ENCODE assay signal across 14 cellular contexts in the genomic region with DNA sequence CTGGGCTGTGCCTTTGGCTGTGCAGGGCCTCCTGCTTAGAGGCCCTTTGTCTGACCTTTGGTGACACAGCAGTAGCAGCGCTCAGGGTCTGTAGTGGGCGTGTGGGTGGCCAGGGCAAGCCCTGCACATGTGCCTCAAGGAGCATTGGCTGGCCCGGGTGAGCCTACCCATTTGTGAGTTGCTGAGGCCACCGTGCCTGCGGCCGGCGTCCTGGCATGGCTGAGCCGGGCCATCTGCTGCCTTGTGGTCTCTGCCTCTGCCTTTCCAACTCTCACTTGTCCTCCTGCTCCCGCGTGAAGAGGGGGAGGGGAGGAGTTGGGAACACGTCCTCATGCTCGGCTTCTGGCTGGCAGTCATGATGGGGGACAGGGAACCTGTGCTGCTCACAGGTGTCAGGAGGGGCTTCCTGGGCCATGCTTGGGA. TPM values are rescaled to one million over a fixed set of nuclear protein-coding genes. Genes with fewer than 3 reads are reported as not detected.
DNase-seq lines count a peak whose midpoint lies in the region; ATAC-seq and TF ChIP-seq lines count a peak whose summit lies in the region.
"Had no signal": no experiment of that assay in that cellular context is flagged by ENCODE, and none has a peak within 500 bp of the region (broad histone marks: within the 10 kb centered on the region; RNA-seq: fewer than 3 reads in every experiment).

No MANE protein-coding gene starts in this region.

- in situ Hi-C loops in ACHN (cut with HindIII; ENCODE audit: low pct_ligation_motif_present, low pct_unique_long_range_greater_than_20kb, low sequenced_read_pairs), result no loop called here

- H3K4me3 Mint-ChIP-seq in activated naive CD8-positive, alpha-beta T cell treated with anti-CD3 and anti-CD28 coated beads for 36 hours, result no peak overlapping the region
- peak overlapping the region in 9 of 10 donors; percentile 64 to 94 (median 87) for H3K4me3 Mint-ChIP-seq in naive thymus-derived CD8-positive, alpha-beta T cell

- peak overlapping the region; percentile 75 for H3K4me2 ChIP-seq in DOHH2 (ENCODE audit: low read length)

- peaks cover 59% of the 10 kb centered on the region for H3K4me1 Mint-ChIP-seq in activated naive CD8-positive, alpha-beta T cell treated with anti-CD3 and anti-CD28 coated beads for 36 hours
- H3K4me1 Mint-ChIP-seq in naive thymus-derived CD8-positive, alpha-beta T cell, result peaks cover 37 to 94% (median 75%) of the 10 kb centered on the region in 4 donors

- POLR2A ChIA-PET in naive thymus-derived CD8-positive, alpha-beta T cell (lab: Charles Lee), result interaction anchor here (0.6 to 15.8 kb wide), 5 partner anchors 9 to 28 kb away, joined by 3 to 449 read pairs (median 4); a partner anchor contains a TSS

- H3K9me3 ChIP-seq in DOHH2 (ENCODE audit: control insufficient read depth, insufficient read depth, low read length), result no peaks in the 10 kb centered on the region
- no peaks in the 10 kb centered on the region for H3K9me3 ChIP-seq in tibial artery
- H3K9me3 ChIP-seq: psoas muscle had no signal

- intact Hi-C loops in tibial artery (cut with DNase I; ENCODE audit: low total_unique reads), result no loop called here

- TF ChIP-seq CTCF in DOHH2 (IDR thresholded peaks at IDR 0.05; ENCODE audit: low read depth, low read length, poor library complexity, severe bottlenecking), result no peak
- TF ChIP-seq CTCF in tibial artery (IDR thresholded peaks at IDR 0.05), result no peak

- peaks cover 38% of the 10 kb centered on the region for H3K79me2 ChIP-seq in DOHH2 (ENCODE audit: control insufficient read depth, low read length)

- peaks cover 46% of the 10 kb centered on the region for H3K36me3 Mint-ChIP-seq in activated naive CD8-positive, alpha-beta T cell treated with anti-CD3 and anti-CD28 coated beads for 36 hours
- peaks cover 0 to 13% (median 5%) of the 10 kb centered on the region in 3 donors for H3K36me3 Mint-ChIP-seq in naive thymus-derived CD8-positive, alpha-beta T cell

- ATAC-seq in naive thymus-derived CD8-positive, alpha-beta T cell, result no peak
- ATAC-seq in HG02840 (IDR thresholded peaks at IDR 0.05; ENCODE audit: low FRiP score, unreplicated experiment) (no peak), GM21367 (IDR thresholded peaks at IDR 0.05; ENCODE audit: unreplicated experiment) (no peak)
- ATAC-seq: psoas muscle had no signal

- H3K9me2 ChIP-seq in DOHH2 (replicated peaks; ENCODE audit: control insufficient read depth, low read length), result no peaks in the 10 kb centered on the region

- peak overlapping the region; percentile 97 for H3K27ac ChIP-seq in DOHH2 (ENCODE audit: low read depth, low read length)
- no peak overlapping the region for H3K27ac ChIP-seq in tibial artery
- H3K27ac ChIP-seq: psoas muscle had no signal

- H3K27me3 ChIP-seq in DOHH2 (ENCODE audit: control insufficient read depth, low read length) (no peaks in the 10 kb centered on the region), tibial artery (no peaks in the 10 kb centered on the region)

- H3K4me1 ChIP-seq in DOHH2 (ENCODE audit: control insufficient read depth, low read length) (peaks cover 91% of the 10 kb centered on the region), tibial artery (no peaks in the 10 kb centered on the region)
- H3K4me1 ChIP-seq: psoas muscle had no signal

- H3K4me3 ChIP-seq in DOHH2 (ENCODE audit: low read length) (peak overlapping the region; percentile 73), tibial artery (no peak overlapping the region)
- H3K4me3 ChIP-seq: psoas muscle had no signal

- peaks cover 61% of the 10 kb centered on the region for H3F3A ChIP-seq in DOHH2 (ENCODE audit: control insufficient read depth, insufficient read depth)

- H4K20me1 ChIP-seq in DOHH2 (ENCODE audit: control insufficient read depth, insufficient read depth, low read depth, low read length), result no peaks in the 10 kb centered on the region

- H3K36me3 ChIP-seq in DOHH2 (ENCODE audit: control insufficient read depth, low read length) (peaks cover 78% of the 10 kb centered on the region), tibial artery (peaks cover 32 to 84% (median 51%) of the 10 kb centered on the region in 3 donors)

- H3K27ac Mint-ChIP-seq in activated naive CD8-positive, alpha-beta T cell treated with anti-CD3 and anti-CD28 coated beads for 36 hours, result peak overlapping the region; percentile 100
- H3K27ac Mint-ChIP-seq in naive thymus-derived CD8-positive, alpha-beta T cell, result peak overlapping the region; percentile 100

- H3K27me3 Mint-ChIP-seq in activated naive CD8-positive, alpha-beta T cell treated with anti-CD3 and anti-CD28 coated beads for 36 hours, result no peaks in the 10 kb centered on the region
- H3K27me3 Mint-ChIP-seq in naive thymus-derived CD8-positive, alpha-beta T cell, result no peaks in the 10 kb centered on the region

- DNase-seq in MV-4-11 (lab: John Stamatoyannopoulos, UW) (peak; percentile 63), tibial artery (no peak), ACHN (no peak)
- DNase-seq in activated naive CD8-positive, alpha-beta T cell treated with anti-CD3 and anti-CD28 coated beads for 36 hours, result no peak
- no peak for DNase-seq in naive thymus-derived CD8-positive, alpha-beta T cell
- DNase-seq: COR-L47; GOT3; KG1; OCI-M1; psoas muscle; stimulated activated CD4-positive, alpha-beta T cell treated with anti-CD3 and anti-CD28 coated beads, Interleukin-4, amount 100 ng/mL, for 24 hours had no signal

- H3K9me3 Mint-ChIP-seq in activated naive CD8-positive, alpha-beta T cell treated with anti-CD3 and anti-CD28 coated beads for 36 hours, result no peaks in the 10 kb centered on the region
- H3K9me3 Mint-ChIP-seq in naive thymus-derived CD8-positive, alpha-beta T cell, result peaks cover 0 to under 1% (median 0%) of the 10 kb centered on the region in 9 donors

RNA-seq across cellular contexts. Expression of a gene that starts 9.2 kb away (rescaled TPM):
- 10 to 100 TPM; 41.4 to 46.2 TPM for total RNA-seq in activated naive CD8-positive, alpha-beta T cell treated with anti-CD3 and anti-CD28 coated beads for 36 hours
- total RNA-seq in naive thymus-derived CD8-positive, alpha-beta T cell, result 10 to 100 TPM; 29.1 to 33.6 TPM
- polyA plus RNA-seq in naive thymus-derived CD8-positive, alpha-beta T cell, result 10 to 100 TPM; 35.9 to 54.4 (median 37.2) TPM

RNA-seq across cellular contexts. Expression of a gene that starts 28.0 kb away (rescaled TPM):
- 10 to 100 TPM; 25.1 to 25.2 TPM for total RNA-seq in activated naive CD8-positive, alpha-beta T cell treated with anti-CD3 and anti-CD28 coated beads for 36 hours
- 10 to 100 TPM; 47.9 TPM for total RNA-seq in naive thymus-derived CD8-positive, alpha-beta T cell
- 10 to 100 TPM; 13.4 to 27.0 (median 17.7) TPM for polyA plus RNA-seq in naive thymus-derived CD8-positive, alpha-beta T cell

RNA-seq across cellular contexts. Expression of a gene that starts 40.5 kb away (rescaled TPM):
- 10 to 100 TPM in 1 of 2 experiments, 1 to 10 TPM in 1; 8.8 to 10.1 TPM for total RNA-seq in activated naive CD8-positive, alpha-beta T cell treated with anti-CD3 and anti-CD28 coated beads for 36 hours
- 10 to 100 TPM in 1 of 2 experiments, 1 to 10 TPM in 1; 9.9 to 12.9 TPM for total RNA-seq in naive thymus-derived CD8-positive, alpha-beta T cell
- 10 to 100 TPM; 14.8 to 17.3 (median 16.4) TPM for polyA plus RNA-seq in naive thymus-derived CD8-positive, alpha-beta T cell

RNA-seq across cellular contexts. Expression of a gene that starts 40.6 kb away (rescaled TPM):
- 10 to 100 TPM; 20.1 to 20.7 TPM for total RNA-seq in activated naive CD8-positive, alpha-beta T cell treated with anti-CD3 and anti-CD28 coated beads for 36 hours
- total RNA-seq in naive thymus-derived CD8-positive, alpha-beta T cell, result 10 to 100 TPM; 21.6 to 23.6 TPM
- 10 to 100 TPM in 2 of 3 donors, 1 to 10 TPM in 1; 7.2 to 14.5 (median 11.4) TPM for polyA plus RNA-seq in naive thymus-derived CD8-positive, alpha-beta T cell

RNA-seq across cellular contexts. Expression of a gene that starts 54.6 kb away (rescaled TPM):
- total RNA-seq in activated naive CD8-positive, alpha-beta T cell treated with anti-CD3 and anti-CD28 coated beads for 36 hours, result 10 to 100 TPM; 63.5 to 67.1 TPM
- 10 to 100 TPM; 44.3 to 44.4 TPM for total RNA-seq in naive thymus-derived CD8-positive, alpha-beta T cell
- polyA plus RNA-seq in naive thymus-derived CD8-positive, alpha-beta T cell, result 100 to 1,000 TPM in 2 of 3 donors, 10 to 100 TPM in 1; 65.6 to 112 (median 103) TPM
